8 cellular contexts compared by ENCODE assay signal in the genomic region with DNA sequence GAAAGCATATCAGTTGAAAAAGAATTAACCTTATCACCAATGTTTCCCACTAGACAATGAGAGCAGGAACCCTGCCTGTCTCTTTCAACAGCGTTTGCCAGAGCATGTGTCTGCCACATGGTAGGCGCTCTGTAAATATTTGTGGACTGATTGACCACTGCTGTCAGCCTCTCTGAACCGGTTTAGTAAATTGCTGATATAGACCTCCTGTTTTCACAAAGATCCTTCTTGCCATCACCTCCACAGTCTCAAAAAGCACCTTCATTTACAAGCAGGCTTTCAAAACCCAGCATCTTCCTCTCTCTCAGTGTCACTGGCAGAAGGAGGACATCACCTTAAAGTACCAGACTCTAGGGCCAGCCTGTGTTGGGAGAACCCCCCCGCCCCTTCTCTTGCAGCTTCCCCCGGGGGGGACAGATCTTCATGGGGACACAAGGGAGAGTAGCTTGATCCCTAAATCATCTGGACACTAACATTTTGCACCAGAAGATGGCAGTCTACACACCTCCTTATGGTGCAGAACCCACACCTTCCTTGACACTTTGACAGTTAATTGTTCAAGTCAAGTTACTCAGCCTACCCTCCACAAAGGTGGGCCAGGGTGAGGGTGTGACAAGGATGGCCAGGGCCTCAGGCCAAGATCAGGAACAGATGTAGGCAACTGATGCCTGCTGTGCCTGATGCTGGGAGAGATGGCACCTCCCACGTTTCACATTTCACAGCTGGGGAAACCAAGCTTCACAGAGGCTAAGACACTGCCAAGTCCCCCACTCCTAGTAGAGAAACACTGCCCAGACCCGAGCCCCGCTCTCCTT. TPM values are rescaled to one million over a fixed set of nuclear protein-coding genes. Genes with fewer than 3 reads are reported as not detected.
DNase-seq lines count a peak whose midpoint lies in the region; ATAC-seq, FAIRE-seq and TF ChIP-seq lines count a peak whose summit lies in the region.

No MANE protein-coding gene starts in this region.

- intact Hi-C loops in kidney (cut with DNase I), result no loop called here

- peak overlapping the region; percentile 78 for H3K27ac Mint-ChIP-seq in T-helper 17 cell
- peak overlapping the region; percentile 10 for H3K27ac Mint-ChIP-seq in stimulated activated effector memory CD8-positive, alpha-beta T cell treated with anti-CD3 and anti-CD28 coated beads, Interleukin-12 subunit alpha, Interleukin-12 subunit beta, amount 100 ng/mL, for 72 hours

- H3K9ac ChIP-seq in kidney (ENCODE audit: low read length in 2 of 2), result no peak overlapping the region

- H3K4me1 ChIP-seq in kidney (ENCODE audit: control insufficient read depth in 1 of 2, insufficient read depth in 1 of 2, low read depth in 1 of 2, low read length in 2 of 2), result peaks cover 0 to 3% of the 10 kb centered on the region in 2 donors

- no peak overlapping the region for H3K4me3 ChIP-seq in bronchial epithelial cell (ENCODE audit: low read depth, low read length)
- H3K4me3 ChIP-seq in kidney (ENCODE audit: low read length in 2 of 2), result no peak overlapping the region

- peak; percentile 52 for ATAC-seq in GM21515 (IDR thresholded peaks at IDR 0.05; ENCODE audit: unreplicated experiment)
- ATAC-seq in T-helper 17 cell, result peak; percentile 83
- peak; percentile 87 for ATAC-seq in stimulated activated effector memory CD8-positive, alpha-beta T cell treated with anti-CD3 and anti-CD28 coated beads, Interleukin-12 subunit alpha, Interleukin-12 subunit beta, amount 100 ng/mL, for 72 hours
- no peak for ATAC-seq in GM21423 (IDR thresholded peaks at IDR 0.05; ENCODE audit: unreplicated experiment)

- H3K27ac ChIP-seq in kidney (ENCODE audit: low read depth in 2 of 2, low read length in 2 of 2), result no peak overlapping the region

- peaks cover 25% of the 10 kb centered on the region for H3K4me1 Mint-ChIP-seq in T-helper 17 cell
- H3K4me1 Mint-ChIP-seq in stimulated activated effector memory CD8-positive, alpha-beta T cell treated with anti-CD3 and anti-CD28 coated beads, Interleukin-12 subunit alpha, Interleukin-12 subunit beta, amount 100 ng/mL, for 72 hours, result peaks cover 16% of the 10 kb centered on the region

- no peak for FAIRE-seq in bronchial epithelial cell (lab: Jason Lieb, UNC)
- no peak for FAIRE-seq in kidney (lab: Jason Lieb, UNC)

- H3K36me3 ChIP-seq in bronchial epithelial cell (ENCODE audit: control insufficient read depth, insufficient read depth, low read length) (no peaks in the 10 kb centered on the region), kidney (ENCODE audit: control insufficient read depth in 1 of 2, insufficient read depth in 2 of 2, low read length in 2 of 2) (no peaks in the 10 kb centered on the region)

- H3K9me3 ChIP-seq in T-helper 17 cell (ENCODE audit: control insufficient read depth, low read length, poor library complexity, severe bottlenecking), result no peaks in the 10 kb centered on the region
- no peaks in the 10 kb centered on the region for H3K9me3 ChIP-seq in kidney (ENCODE audit: control insufficient read depth in 1 of 2, low read length in 2 of 2)

- no peaks in the 10 kb centered on the region for H3K36me3 Mint-ChIP-seq in T-helper 17 cell (ENCODE audit: low read depth)
- no peaks in the 10 kb centered on the region for H3K36me3 Mint-ChIP-seq in stimulated activated effector memory CD8-positive, alpha-beta T cell treated with anti-CD3 and anti-CD28 coated beads, Interleukin-12 subunit alpha, Interleukin-12 subunit beta, amount 100 ng/mL, for 72 hours

- H3K27me3 ChIP-seq in bronchial epithelial cell (ENCODE audit: control insufficient read depth, insufficient read depth, low read length), result no peaks in the 10 kb centered on the region

- TF ChIP-seq CTCF in bronchial epithelial cell (IDR thresholded peaks at IDR 0.05; ENCODE audit: insufficient read depth, low read length, severe bottlenecking), result peak; percentile 73
- peak; percentile 79 for TF ChIP-seq CTCF in kidney (IDR thresholded peaks at IDR 0.05; ENCODE audit: borderline replicate concordance, extremely low read depth, insufficient read depth)

- DNase-seq in D341Med (ENCODE audit: low spot score), result peak; percentile 76
- DNase-seq in NCI-H146 (lab: John Stamatoyannopoulos, UW), result peak; percentile 90
- peak in 1 of 3 donors; percentile 42 for DNase-seq in T-helper 17 cell
- DNase-seq in bronchial epithelial cell (ENCODE audit: low read depth), result peak; percentile 75
- no peak for DNase-seq in kidney
- DNase-seq in stimulated activated effector memory CD8-positive, alpha-beta T cell treated with anti-CD3 and anti-CD28 coated beads, Interleukin-12 subunit alpha, Interleukin-12 subunit beta, amount 100 ng/mL, for 72 hours (ENCODE audit: low spot score in 2 of 2), result peak; percentile 32 to 76

- H3K4me3 Mint-ChIP-seq in T-helper 17 cell, result no peak overlapping the region
- no peak overlapping the region for H3K4me3 Mint-ChIP-seq in stimulated activated effector memory CD8-positive, alpha-beta T cell treated with anti-CD3 and anti-CD28 coated beads, Interleukin-12 subunit alpha, Interleukin-12 subunit beta, amount 100 ng/mL, for 72 hours

- no peaks in the 10 kb centered on the region for H3K27me3 Mint-ChIP-seq in T-helper 17 cell

- H3K9me3 Mint-ChIP-seq in stimulated activated effector memory CD8-positive, alpha-beta T cell treated with anti-CD3 and anti-CD28 coated beads, Interleukin-12 subunit alpha, Interleukin-12 subunit beta, amount 100 ng/mL, for 72 hours, result no peaks in the 10 kb centered on the region

RNA-seq across cellular contexts. Expression of gene USP3, which starts 37.8 kb away (rescaled TPM):
- total RNA-seq in T-helper 17 cell (100 to 1,000 TPM; 219 to 288 TPM), bronchial epithelial cell (83.2 and 83.3 TPM in 2 replicates), kidney (72.5 TPM)
- 25.2 TPM for polyA plus RNA-seq in kidney (ENCODE audit: insufficient read depth, low read depth, low replicate concordance)
